10 cellular contexts compared by ENCODE assay signal in the genomic region with DNA sequence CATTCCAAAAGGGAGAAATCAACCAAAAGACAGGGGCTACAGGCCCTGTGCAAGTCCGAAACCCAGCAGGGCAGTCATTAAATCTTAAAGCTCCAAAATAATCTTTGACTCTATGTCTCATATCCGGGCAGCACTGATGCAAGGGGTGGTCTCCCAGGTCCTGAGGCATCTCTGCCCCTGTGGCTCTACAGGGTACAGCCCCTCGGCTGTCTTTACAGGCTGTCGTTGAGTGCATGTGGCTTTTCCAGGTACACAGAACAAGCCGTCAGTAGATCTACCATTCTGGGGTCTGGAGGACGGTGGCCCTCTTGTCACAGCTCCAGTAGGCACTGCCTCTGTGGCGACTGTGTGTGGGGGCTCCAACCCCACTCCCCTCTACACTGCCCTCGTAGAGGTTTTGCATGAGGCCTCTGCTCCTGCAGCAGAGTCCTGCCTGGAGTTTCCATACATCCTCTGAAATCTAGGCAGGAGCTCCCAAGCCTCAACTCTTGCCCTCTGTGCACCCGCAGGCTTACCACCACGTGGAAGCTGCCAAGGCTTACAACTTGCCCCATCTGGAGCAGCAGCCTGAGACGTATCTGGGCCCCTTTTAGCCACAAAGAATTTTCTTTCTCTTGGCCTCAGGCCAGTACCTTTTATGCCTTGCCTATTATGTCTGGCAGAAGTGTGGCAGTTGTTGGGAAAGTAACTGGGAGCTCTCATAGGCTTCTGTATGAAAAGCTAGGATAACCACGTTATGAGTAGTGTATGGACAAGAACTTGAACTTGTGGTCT. TPM values are rescaled to one million over a fixed set of nuclear protein-coding genes. Genes with fewer than 3 reads are reported as not detected.
DNase-seq lines count a peak whose midpoint lies in the region; ATAC-seq, FAIRE-seq and TF ChIP-seq lines count a peak whose summit lies in the region.
"Had no signal": no experiment of that assay in that cellular context is flagged by ENCODE, and none has a peak within 500 bp of the region (broad histone marks: within the 10 kb centered on the region; RNA-seq: fewer than 3 reads in every experiment).

No MANE protein-coding gene starts in this region.

- H3K4me2 ChIP-seq in K562 (ENCODE audit: insufficient read depth, low read length), result no peak overlapping the region

- peaks cover 4% of the 10 kb centered on the region in 2 experiments; a peak in 1 of 5 replicates for H3K4me1 ChIP-seq in K562 (replicated peaks in 1 of 2; ENCODE audit: control insufficient read depth in 2 of 2, insufficient read depth in 2 of 2, low read length in 2 of 2)
- peaks cover 12 to 59% (median 28%) of the 10 kb centered on the region in 4 donors for H3K4me1 ChIP-seq in stomach

- H2AFZ ChIP-seq in K562 (ENCODE audit: low read depth, low read length), result no peak overlapping the region

- peak; percentile 62 for ATAC-seq in K562

- no peaks in the 10 kb centered on the region for H3K9me1 ChIP-seq in K562 (ENCODE audit: control insufficient read depth, insufficient read depth, low read length)

- H3K9ac ChIP-seq in K562 (ENCODE audit: insufficient read depth in 1 of 2, low read depth in 2 of 2, low read length in 2 of 2), result no peak overlapping the region

- no peaks in the 10 kb centered on the region for H3K36me3 ChIP-seq in K562 (ENCODE audit: control insufficient read depth, insufficient read depth, low read length)
- no peaks in the 10 kb centered on the region for H3K36me3 ChIP-seq in stomach

- peaks cover 69% of the 10 kb centered on the region for H3K79me2 ChIP-seq in K562 (ENCODE audit: control insufficient read depth, insufficient read depth, low read length)

- no peak for TF ChIP-seq RAD21 in K562 (CRISPR knock-in tag; conservative IDR thresholded peaks at IDR 0.05 in 1 of 2, IDR thresholded peaks at IDR 0.05 in 1 of 2)

- H3K9me3 ChIP-seq in K562 (replicated peaks; ENCODE audit: control insufficient read depth, insufficient read depth, low read depth, low read length) (no peaks in the 10 kb centered on the region), stomach (no peaks in the 10 kb centered on the region)

- H3K27me3 ChIP-seq in K562 (ENCODE audit: control insufficient read depth in 2 of 2, insufficient read depth in 2 of 2, low read length in 2 of 2), result no peaks in the 10 kb centered on the region
- no peaks in the 10 kb centered on the region for H3K27me3 ChIP-seq in stomach

- H3K27ac ChIP-seq in K562 (ENCODE audit: extremely low read depth, low read depth, low read length) (no peak overlapping the region), stomach (no peak overlapping the region)
- H3K27ac ChIP-seq: epithelial cell of prostate had no signal

- no peak for TF ChIP-seq POLR2A in K562 (conservative IDR thresholded peaks at IDR 0.05)
- TF ChIP-seq POLR2A in stomach (IDR thresholded peaks at IDR 0.05), result no peak

- WGBS in K562 (ENCODE audit: insufficient coverage, low coverage, missing lambda C conversion rate), result 72% methylated on average over 12 of the region's 12 CpGs
- WGBS in stomach, 5 donors, result 59 to 67% (median 66%) methylated on average over 10 to 12 of the region's 12 CpGs

- intact Hi-C loops in K562 (cut with micrococcal nuclease), result loop anchor here (2.0 kb wide), 1 partner anchor 70 kb away; no protein-coding TSS in a partner anchor
- intact Hi-C loops in stomach (cut with DNase I; ENCODE audit: low total_unique reads), result no loop called here

- H3K4me3 ChIP-seq in K562, result no peak overlapping the region
- no peak overlapping the region for H3K4me3 ChIP-seq in stomach

- TF ChIP-seq EP300 in K562 (IDR thresholded peaks at IDR 0.05; ENCODE audit: low read length) (no peak), stomach (IDR thresholded peaks at IDR 0.05) (no peak)

- POLR2A ChIA-PET in K562 (lab: Yijun Ruan, JAX), result interaction anchor here (0.6 to 0.8 kb wide), 5 partner anchors 94 to 750 kb away, joined by 3 read pairs; no protein-coding TSS in a partner anchor

- no peak for FAIRE-seq in K562 (lab: Jason Lieb, UNC)

- no peaks in the 10 kb centered on the region for H4K20me1 ChIP-seq in K562 (replicated peaks; ENCODE audit: control insufficient read depth, insufficient read depth, low read length)

- BruUV-seq in K562 (replicated peaks; lab: Mats Ljungman, UMichigan), result no TSS peak

- DNase-seq in SKM-1 treated with dmso at 0.1 percent for 144 hours (lab: John Stamatoyannopoulos, UW; ENCODE audit: unreplicated experiment), result peak; percentile 32
- no peak for DNase-seq in SKM-1 (lab: John Stamatoyannopoulos, UW; ENCODE audit: unreplicated experiment)
- peak; percentile 39 for DNase-seq in NCI-H128 (lab: John Stamatoyannopoulos, UW; ENCODE audit: unreplicated experiment)
- DNase-seq in K562 (ENCODE audit: extremely low read depth in 1 of 4, low spot score in 3 of 4), result no peak
- peak; percentile 15 for DNase-seq in retina
- DNase-seq in NCI-H526 treated with DMSO at 0.1 percent for 48 hours (lab: John Stamatoyannopoulos, UW), result no peak
- no peak for DNase-seq in HPDE6-E6E7 (ENCODE audit: extremely low spot score)
- DNase-seq in stomach, result no peak
- DNase-seq: naive B cell had no signal

- TF ChIP-seq CTCF in K562 (IDR thresholded peaks at IDR 0.05 in 2 of 3, conservative IDR thresholded peaks at IDR 0.05 in 1 of 3; ENCODE audit: insufficient read depth in 2 of 3, low read depth in 1 of 3, low read length in 3 of 3) (no peak), stomach (IDR thresholded peaks at IDR 0.05) (no peak)

- in situ Hi-C loops in K562 (cut with MboI), result no loop called here

- CTCF ChIA-PET in K562 (lab: Yijun Ruan, JAX; ENCODE audit: low intra/inter-chr PET ratio), result no interaction called here

TF ChIP-seq in K562, 482 proteins besides CTCF, POLR2A, EP300 and RAD21:
- TF ChIP-seq NFIC (IDR thresholded peaks at IDR 0.05) (peak; percentile 44), STAT5A (IDR thresholded peaks at IDR 0.05; ENCODE audit: borderline replicate concordance, low read length) (no peak)

RNA-seq across cellular contexts. Expression of a gene that starts 52.5 kb away (rescaled TPM):
- 34.9 and 64.7 TPM in 2 replicates for total RNA-seq in K562 (2011; cell fraction: chromatin; rRNA removed; ENCODE audit: low replicate concordance)
- total RNA-seq in K562 (2011; cell fraction: nucleolus; rRNA removed), result 9.8 and 13.7 TPM in 2 replicates
- 33.9 and 47.9 TPM in 2 replicates for total RNA-seq in K562 (2011; cell fraction: nucleoplasm; rRNA removed)
- total RNA-seq in K562 (2014; rRNA removed) (6.0 and 8.5 TPM in 2 replicates), K562 (2014; rRNA removed; fragmentation: Illumina TruSeq; extraction: Trizol) (18.2 and 20.1 TPM in 2 replicates), K562 (2015; rRNA removed; fragmentation: Illumina TruSeq; extraction: Trizol) (14.4 and 14.9 TPM in 2 replicates), K562 (2021) (19.9 and 22.3 TPM in 2 replicates), stomach (10 to 100 TPM in 4 of 5 donors, 1 to 10 TPM in 1; 4.5 to 36.2 (median 15.8) TPM)
- polyA plus RNA-seq in K562 (2011; rRNA removed) (13.6 and 14.2 TPM in 2 replicates), K562 (2014; fragmentation: Illumina TruSeq; extraction: Trizol) (7.9 and 8.2 TPM in 2 replicates), K562 (2014; fragmentation: Nextera tagmentation; extraction: Ambion mirVana) (1 to 10 TPM; 2.6 to 6.0 TPM), K562 (2014; rRNA removed) (5.9 and 8.8 TPM in 2 replicates), stomach (1 to 10 TPM; 1.2 to 1.7 (median 1.7) TPM)
- 13.0 and 21.3 TPM in 2 replicates for polyA plus RNA-seq in K562 (2011; cell fraction: cytosol; rRNA removed)
- polyA plus RNA-seq in K562 (2011; cell fraction: nucleus; rRNA removed), result 15.4 and 22.1 TPM in 2 replicates
- polyA plus RNA-seq in K562 (2012), result 3.2 and 5.0 TPM in 2 replicates
- polyA minus RNA-seq in K562 (2011; rRNA and poly(A)+ RNA removed), result 33.3 and 39.0 TPM in 2 replicates
- 8.8 and 9.9 TPM in 2 replicates for polyA minus RNA-seq in K562 (2011; cell fraction: cytosol; rRNA and poly(A)+ RNA removed)
- 16.7 and 24.5 TPM in 2 replicates for polyA minus RNA-seq in K562 (2011; cell fraction: nucleus; rRNA and poly(A)+ RNA removed)

Comparison
In these comparisons a context has a peak if more than half of its experiments do, and no peak if none do; other contexts are left out.
1. DNase-seq: peak in SKM-1 treated with dmso at 0.1 percent for 144 hours (single experiment), NCI-H128 (single experiment) and retina (single experiment); none in SKM-1 (single experiment), K562 (0 of 4), NCI-H526 treated with DMSO at 0.1 percent for 48 hours (single experiment), HPDE6-E6E7 (single experiment) and stomach (single experiment).